ENCODE assay signal across 24 cellular contexts in genomic region chr6:16623733-16624132, GRCh38.
DNase-seq lines count a peak whose midpoint lies in the region; ATAC-seq and TF ChIP-seq lines count a peak whose summit lies in the region.
"Had no signal": no experiment of that assay in that cellular context is flagged by ENCODE, and none has a peak within 500 bp of the region (broad histone marks: within the 10 kb centered on the region; RNA-seq: fewer than 3 reads in every experiment).

No MANE protein-coding gene starts in this region.

- H3K9me3 Mint-ChIP-seq in activated naive CD4-positive, alpha-beta T cell treated with anti-CD3 and anti-CD28 coated beads for 36 hours = peaks cover 3% of the 10 kb centered on the region
- H3K9me3 Mint-ChIP-seq in chondrocyte (ENCODE audit: low read depth) (peaks cover 3% of the 10 kb centered on the region), type B pancreatic cell (no peaks in the 10 kb centered on the region)

- peak overlapping the region; percentile 37 for H3K27ac Mint-ChIP-seq in activated naive CD4-positive, alpha-beta T cell treated with anti-CD3 and anti-CD28 coated beads for 36 hours
- H3K27ac Mint-ChIP-seq in chondrocyte (ENCODE audit: unreplicated experiment) (peak overlapping the region; percentile 67), type B pancreatic cell (peak overlapping the region; percentile 9)
- H3K27ac Mint-ChIP-seq: CD14-positive monocyte had no signal

- no peak overlapping the region for H3K4me3 ChIP-seq in PC-3 (ENCODE audit: low read length)
- H3K4me3 ChIP-seq: esophagus muscularis mucosa, gastrocnemius medialis, thoracic aorta, vagina had no signal

- ATAC-seq in PC-3 = 0 out of 2 replicates have a peak, but pooled peaks have one; percentile 35
- ATAC-seq: gastrocnemius medialis; left ventricle myocardium superior; naive thymus-derived CD8-positive, alpha-beta T cell had no signal

- POLR2A ChIA-PET in PC-3 (lab: Charles Lee; ENCODE audit: unreplicated experiment) (no interaction called here), RWPE1 (lab: Yijun Ruan, JAX; ENCODE audit: low non-redundant PET) (no interaction called here)

- peaks cover 25% of the 10 kb centered on the region for H3K4me1 ChIP-seq in PC-3 (ENCODE audit: insufficient read depth, low read length)

- H4K20me1 ChIP-seq in PC-3 (ENCODE audit: low read length) = no peaks in the 10 kb centered on the region

- H3F3A ChIP-seq in PC-3 (ENCODE audit: low read length, unreplicated experiment) = no peaks in the 10 kb centered on the region

- no peak for DNase-seq in activated naive CD4-positive, alpha-beta T cell treated with anti-CD3 and anti-CD28 coated beads for 36 hours
- DNase-seq in activated naive CD4-positive, alpha-beta T cell (lab: John Stamatoyannopoulos, UW) = no peak
- DNase-seq in PC-3 (peak; percentile 30), chondrocyte (ENCODE audit: low spot score) (no peak), type B pancreatic cell (ENCODE audit: extremely low spot score, unreplicated experiment) (no peak), RKO (ENCODE audit: low spot score) (no peak), AG20443 (ENCODE audit: low spot score) (no peak), RWPE1 (ENCODE audit: low spot score) (no peak)
- DNase-seq: activated CD4-positive, CD25-positive, alpha-beta regulatory T cell; activated effector memory CD4-positive, alpha-beta T cell treated with Interleukin-2 at 50 U/mL for 16 hours; gastrocnemius medialis; left ventricle myocardium superior; midbrain; MM.1S; naive thymus-derived CD8-positive, alpha-beta T cell; NCI-H1417 treated with DMSO at 0.1 percent for 48 hours; NCI-H2081 treated with DMSO at 0.1 percent for 48 hours; NCI-H446; SHP77 treated with DMSO at 0.1 percent for 48 hours; small intestine had no signal

- BruUV-seq in PC-3 (replicated peaks; lab: Mats Ljungman, UMichigan) = no TSS peak

- no peaks in the 10 kb centered on the region for H3K27me3 Mint-ChIP-seq in activated naive CD4-positive, alpha-beta T cell treated with anti-CD3 and anti-CD28 coated beads for 36 hours (ENCODE audit: low read depth)
- H3K27me3 Mint-ChIP-seq in chondrocyte (ENCODE audit: low read depth) = no peaks in the 10 kb centered on the region
- no peaks in the 10 kb centered on the region for H3K27me3 Mint-ChIP-seq in type B pancreatic cell
- H3K27me3 Mint-ChIP-seq: naive thymus-derived CD8-positive, alpha-beta T cell had no signal

- H3K27me3 ChIP-seq in PC-3 (ENCODE audit: low read length) = no peaks in the 10 kb centered on the region
- H3K27me3 ChIP-seq: esophagus muscularis mucosa, gastrocnemius medialis, vagina had no signal

- peaks cover 7% of the 10 kb centered on the region for H3K4me1 Mint-ChIP-seq in activated naive CD4-positive, alpha-beta T cell treated with anti-CD3 and anti-CD28 coated beads for 36 hours (ENCODE audit: low read depth)
- H3K4me1 Mint-ChIP-seq in chondrocyte (ENCODE audit: low read depth) (peaks cover 66% of the 10 kb centered on the region), type B pancreatic cell (ENCODE audit: unreplicated experiment) (peaks cover 5% of the 10 kb centered on the region)

- no peaks in the 10 kb centered on the region for H3K9me2 ChIP-seq in PC-3 (replicated peaks; ENCODE audit: low read length)

- H3K4me2 ChIP-seq in PC-3 (ENCODE audit: low read length) = no peak overlapping the region

- H3K9ac ChIP-seq in PC-3 (ENCODE audit: low read length) = no peak overlapping the region

- no peak overlapping the region for H2AFZ ChIP-seq in PC-3 (ENCODE audit: low read length)

- no peaks in the 10 kb centered on the region for H3K36me3 Mint-ChIP-seq in activated naive CD4-positive, alpha-beta T cell treated with anti-CD3 and anti-CD28 coated beads for 36 hours (ENCODE audit: low read depth)
- peaks cover 4% of the 10 kb centered on the region for H3K36me3 Mint-ChIP-seq in chondrocyte (ENCODE audit: low read depth)
- peaks cover 4% of the 10 kb centered on the region for H3K36me3 Mint-ChIP-seq in type B pancreatic cell

- no peaks in the 10 kb centered on the region for H3K79me2 ChIP-seq in PC-3 (ENCODE audit: low read length)

- no peaks in the 10 kb centered on the region for H3K36me3 ChIP-seq in PC-3 (ENCODE audit: low read depth, low read length)
- H3K36me3 ChIP-seq: esophagus muscularis mucosa, gastrocnemius medialis, thoracic aorta, vagina had no signal

- TF ChIP-seq CTCF in PC-3 (conservative IDR thresholded peaks at IDR 0.05; ENCODE audit: low read depth, low read length) (no peak), chondrocyte (IDR thresholded peaks at IDR 0.05) (no peak), type B pancreatic cell (conservative IDR thresholded peaks at IDR 0.05) (no peak), RWPE1 (conservative IDR thresholded peaks at IDR 0.05; ENCODE audit: low read depth) (no peak)

- H3K27ac ChIP-seq in PC-3 (ENCODE audit: low read length) = no peak overlapping the region
- no peak overlapping the region for H3K27ac ChIP-seq in RWPE1
- H3K27ac ChIP-seq: esophagus muscularis mucosa, thoracic aorta, vagina had no signal

- intact Hi-C loops in activated naive CD4-positive, alpha-beta T cell treated with anti-CD3 and anti-CD28 coated beads for 36 hours (cut with micrococcal nuclease) = no loop called here
- intact Hi-C loops in PC-3 (cut with micrococcal nuclease) = no loop called here

- H3K4me3 Mint-ChIP-seq in activated naive CD4-positive, alpha-beta T cell treated with anti-CD3 and anti-CD28 coated beads for 36 hours = no peak overlapping the region
- H3K4me3 Mint-ChIP-seq in chondrocyte (ENCODE audit: unreplicated experiment) (no peak overlapping the region), type B pancreatic cell (no peak overlapping the region)
- H3K4me3 Mint-ChIP-seq: CD14-positive monocyte; naive thymus-derived CD8-positive, alpha-beta T cell had no signal

- CTCF ChIA-PET in activated naive CD4-positive, alpha-beta T cell treated with anti-CD3 and anti-CD28 coated beads for 36 hours (lab: Charles Lee) = no interaction called here
- CTCF ChIA-PET in PC-3 (lab: Charles Lee) (no interaction called here), RWPE1 (lab: Yijun Ruan, JAX) (interaction anchor here (0.7 kb wide), 1 partner anchor 612 kb away, joined by 4 read pairs; no protein-coding TSS in a partner anchor)

- H3K9me3 ChIP-seq in PC-3 (ENCODE audit: low read length) = no peaks in the 10 kb centered on the region
- H3K9me3 ChIP-seq: esophagus muscularis mucosa, gastrocnemius medialis, thoracic aorta, vagina had no signal

Comparison
In these comparisons a context has a peak if more than half of its experiments do, and no peak if none do; other contexts are left out.
1. H3K27ac Mint-ChIP-seq: peak in every context shown above with its lines; median percentile 67 in chondrocyte; 37 in activated naive CD4-positive, alpha-beta T cell treated with anti-CD3 and anti-CD28 coated beads for 36 hours; 9 in type B pancreatic cell.